1 cellular context compared by ENCODE assay signal in the genomic region with DNA sequence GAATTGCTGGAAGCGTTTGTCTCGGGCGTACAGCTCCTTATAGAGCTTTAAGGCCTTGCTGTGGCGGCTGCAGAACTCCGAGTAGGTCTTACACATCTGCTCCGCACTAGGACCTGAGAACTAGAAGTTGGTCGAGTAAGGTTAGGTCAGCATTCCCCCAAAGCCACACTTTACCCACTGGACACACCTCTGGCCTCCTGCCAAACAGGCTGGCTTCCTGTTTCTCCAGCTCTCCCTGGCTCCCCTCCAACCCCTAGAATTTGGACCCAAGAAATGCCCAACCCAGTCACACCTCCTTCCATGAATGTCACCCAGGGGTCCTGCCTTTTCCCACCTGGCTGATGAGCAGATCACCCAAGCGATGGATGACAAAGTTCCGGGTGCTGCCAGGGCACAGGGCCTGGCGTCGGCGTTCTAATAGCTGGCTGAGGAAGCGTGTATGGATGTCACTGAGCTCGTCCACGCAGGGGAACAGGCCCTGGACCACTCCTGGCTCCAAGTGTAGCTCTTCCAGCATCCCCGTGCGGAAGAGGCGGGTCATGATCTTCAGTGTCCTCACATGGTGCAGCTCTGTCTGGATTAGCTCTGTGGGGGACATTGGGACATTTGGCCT.
A peak's percentile ranks its signal among the peaks of the same experiment; 100 is the strongest.
TF ChIP-seq lines count a peak whose summit lies in the region.

No MANE protein-coding gene starts in this region.

TF ChIP-seq in GM23338, 12 proteins besides CTCF, POLR2A, EP300 and RAD21 (continued from another document):
- TF ChIP-seq, protein P1, sequence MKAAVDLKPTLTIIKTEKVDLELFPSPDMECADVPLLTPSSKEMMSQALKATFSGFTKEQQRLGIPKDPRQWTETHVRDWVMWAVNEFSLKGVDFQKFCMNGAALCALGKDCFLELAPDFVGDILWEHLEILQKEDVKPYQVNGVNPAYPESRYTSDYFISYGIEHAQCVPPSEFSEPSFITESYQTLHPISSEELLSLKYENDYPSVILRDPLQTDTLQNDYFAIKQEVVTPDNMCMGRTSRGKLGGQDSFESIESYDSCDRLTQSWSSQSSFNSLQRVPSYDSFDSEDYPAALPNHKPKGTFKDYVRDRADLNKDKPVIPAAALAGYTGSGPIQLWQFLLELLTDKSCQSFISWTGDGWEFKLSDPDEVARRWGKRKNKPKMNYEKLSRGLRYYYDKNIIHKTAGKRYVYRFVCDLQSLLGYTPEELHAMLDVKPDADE (IDR thresholded peaks at IDR 0.05): no peak
- no peak for TF ChIP-seq STAT1 (IDR thresholded peaks at IDR 0.05; ENCODE audit: unreplicated experiment)
- TF ChIP-seq ZNF114 (CRISPR knock-in tag; IDR thresholded peaks at IDR 0.05): no peak
- TF ChIP-seq EZH2phosphoT487 (IDR thresholded peaks at IDR 0.05; ENCODE audit: unreplicated experiment): peak; percentile 18
